ENCODE assay signal across 1 cellular context in genomic region chr6:161476711-161477110, GRCh38.
TF ChIP-seq lines count a peak whose summit lies in the region.

No MANE protein-coding gene starts in this region.

TF ChIP-seq in endothelial cell of umbilical vein, 7 proteins besides CTCF, POLR2A, EP300 and RAD21:
- no peak for TF ChIP-seq MAX (IDR thresholded peaks at IDR 0.05; ENCODE audit: insufficient read depth, insufficient read length)
- no peak for TF ChIP-seq FOS (IDR thresholded peaks at IDR 0.05; ENCODE audit: borderline replicate concordance, insufficient read depth, low read length)
- no peak for TF ChIP-seq POLR2AphosphoS5 (IDR thresholded peaks at IDR 0.05; ENCODE audit: insufficient read depth, low read depth, low read length)
- no peak for TF ChIP-seq GATA2 (IDR thresholded peaks at IDR 0.05; ENCODE audit: insufficient read depth, insufficient read length, low read depth, low read length)
- no peak for TF ChIP-seq EZH2 (IDR thresholded peaks at IDR 0.05; ENCODE audit: borderline replicate concordance, low read depth, low read length, severe bottlenecking)
- no peak for TF ChIP-seq MYC (IDR thresholded peaks at IDR 0.05; ENCODE audit: low read depth, low read length)
- TF ChIP-seq JUN (IDR thresholded peaks at IDR 0.05; ENCODE audit: borderline replicate concordance, insufficient read depth, insufficient read length, low read depth): no peak
